ENCODE assay signal across 1 cellular context in genomic region chr12:120905856-120906384, GRCh38.
TF ChIP-seq lines count a peak whose summit lies in the region.

No MANE protein-coding gene starts in this region.

TF ChIP-seq in IMR-90, 13 proteins besides CTCF, POLR2A, EP300 and RAD21 (continued from another document):
- TF ChIP-seq CEBPB (IDR thresholded peaks at IDR 0.05; ENCODE audit: low read depth, low read length) (no peak), NFE2L2 (IDR thresholded peaks at IDR 0.05; ENCODE audit: low read depth, low read length) (no peak), FOS (IDR thresholded peaks at IDR 0.05; ENCODE audit: low read depth, low read length) (no peak), BHLHE40 (IDR thresholded peaks at IDR 0.05; ENCODE audit: low read depth, low read length) (no peak)
- TF ChIP-seq, protein P1, sequence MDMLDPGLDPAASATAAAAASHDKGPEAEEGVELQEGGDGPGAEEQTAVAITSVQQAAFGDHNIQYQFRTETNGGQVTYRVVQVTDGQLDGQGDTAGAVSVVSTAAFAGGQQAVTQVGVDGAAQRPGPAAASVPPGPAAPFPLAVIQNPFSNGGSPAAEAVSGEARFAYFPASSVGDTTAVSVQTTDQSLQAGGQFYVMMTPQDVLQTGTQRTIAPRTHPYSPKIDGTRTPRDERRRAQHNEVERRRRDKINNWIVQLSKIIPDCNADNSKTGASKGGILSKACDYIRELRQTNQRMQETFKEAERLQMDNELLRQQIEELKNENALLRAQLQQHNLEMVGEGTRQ (IDR thresholded peaks at IDR 0.05; ENCODE audit: low read depth, low read length), result no peak
